17 cellular contexts compared by ENCODE assay signal in genomic region chr18:57918601-57919000, GRCh38.
A peak's percentile ranks its signal among the peaks of the same experiment; 100 is the strongest.
DNase-seq lines count a peak whose midpoint lies in the region; ATAC-seq and TF ChIP-seq lines count a peak whose summit lies in the region.
"Had no signal": no experiment of that assay in that cellular context is flagged by ENCODE, and none has a peak within 500 bp of the region (broad histone marks: within the 10 kb centered on the region; RNA-seq: fewer than 3 reads in every experiment).

No MANE protein-coding gene starts in this region.

- H3K4me3 Mint-ChIP-seq in brain: no peak overlapping the region
- H3K4me3 Mint-ChIP-seq: CD4-positive, alpha-beta memory T cell had no signal

- no peaks in the 10 kb centered on the region for H3K27me3 Mint-ChIP-seq in brain

- no peak for TF ChIP-seq CTCF in brain (conservative IDR thresholded peaks at IDR 0.05)

- peaks cover 0 to 13% (median 6%) of the 10 kb centered on the region in 5 experiments for H3K9me3 Mint-ChIP-seq in brain

- DNase-seq in DMS79 treated with DMSO at 0.1 percent for 48 hours (lab: John Stamatoyannopoulos, UW) (peak; percentile 6), DMS79 (lab: John Stamatoyannopoulos, UW) (no peak), NCI-H146 (lab: John Stamatoyannopoulos, UW) (peak; percentile 90), NCI-H69 (lab: John Stamatoyannopoulos, UW) (peak; percentile 46), NCI-H2227 treated with DMSO at 0.1 percent for 48 hours (lab: John Stamatoyannopoulos, UW) (no peak)
- DNase-seq in activated naive CD4-positive, alpha-beta T cell (lab: John Stamatoyannopoulos, UW): no peak
- DNase-seq: CD4-positive, alpha-beta memory T cell; DMS153; Karpas-422; NCI-H187; NCI-H446 treated with DMSO at 0.1 percent for 48 hours; NCI-H748 treated with DMSO at 0.1 percent for 48 hours; Right ventricle myocardium superior; T-helper 1 cell had no signal

- H3K4me1 Mint-ChIP-seq in brain: peaks cover 75% of the 10 kb centered on the region

- no peaks in the 10 kb centered on the region for H3K36me3 Mint-ChIP-seq in brain
- H3K36me3 Mint-ChIP-seq: CD4-positive, alpha-beta memory T cell had no signal

- ATAC-seq in HG03159 (IDR thresholded peaks at IDR 0.05; ENCODE audit: unreplicated experiment): no peak
- ATAC-seq: HCT116 had no signal

- H3K27ac Mint-ChIP-seq in brain: peak overlapping the region in 3 of 5 experiments; percentile 31 to 99 (median 99)
- H3K27ac Mint-ChIP-seq: CD4-positive, alpha-beta memory T cell had no signal

Comparison
In these comparisons a context has a peak if more than half of its experiments do, and no peak if none do; other contexts are left out.
1. DNase-seq: peak in DMS79 treated with DMSO at 0.1 percent for 48 hours (single experiment), NCI-H146 (single experiment) and NCI-H69 (single experiment); none in DMS79 (single experiment), NCI-H2227 treated with DMSO at 0.1 percent for 48 hours (single experiment) and activated naive CD4-positive, alpha-beta T cell (0 of 4).